19 cellular contexts compared by ENCODE assay signal in the genomic region with DNA sequence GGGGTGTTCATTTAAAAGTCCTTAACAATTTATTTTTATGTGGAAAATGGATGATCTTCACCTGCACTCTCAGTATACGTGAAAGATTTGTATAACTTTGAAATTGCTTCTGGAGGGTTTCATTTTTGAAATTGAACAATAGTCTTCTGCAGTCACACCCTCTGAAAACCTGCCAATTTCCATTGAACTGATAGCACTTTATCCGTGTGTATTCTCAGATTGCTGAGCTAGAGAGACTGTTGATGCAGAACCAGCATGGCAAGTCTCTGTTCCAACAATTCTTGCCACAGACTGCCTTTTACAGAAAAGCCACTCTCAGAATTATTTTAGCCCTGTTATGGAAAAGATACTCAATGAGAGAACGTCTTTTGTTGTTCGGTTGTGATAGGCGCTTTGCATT. TPM values are rescaled to one million over a fixed set of nuclear protein-coding genes. Genes with fewer than 3 reads are reported as not detected.
DNase-seq lines count a peak whose midpoint lies in the region; ATAC-seq, FAIRE-seq and TF ChIP-seq lines count a peak whose summit lies in the region.
"Had no signal": no experiment of that assay in that cellular context is flagged by ENCODE, and none has a peak within 500 bp of the region (broad histone marks: within the 10 kb centered on the region; RNA-seq: fewer than 3 reads in every experiment).

No MANE protein-coding gene starts in this region.

- H4K5ac ChIP-seq in mesendoderm (ENCODE audit: low read length): no peak overlapping the region

- no peaks in the 10 kb centered on the region for H3K79me2 ChIP-seq in mesendoderm (ENCODE audit: control insufficient read depth, insufficient read depth, low read length)

- no peak overlapping the region for H3K18ac ChIP-seq in mesendoderm (ENCODE audit: low read length)

- DNase-seq in cardiac muscle cell (ENCODE audit: low read depth in 1 of 2, low spot score in 1 of 2) (no peak), cardiac septum (ENCODE audit: low spot score) (no peak), mesendoderm (no peak), RCC 7860 (ENCODE audit: low spot score) (no peak)
- no peak for DNase-seq in activated CD4-positive, CD25-positive, alpha-beta regulatory T cell treated with anti-CD3 and anti-CD28 coated beads, Interleukin-2, amount 50 U/mL, for 72 hours
- DNase-seq: MM.1S; NCI-H1417 treated with DMSO at 0.1 percent for 48 hours; NCI-H1930; NCI-H524 treated with DMSO at 0.1 percent for 48 hours; NK-92 treated with Interleukin-12 subunit alpha and Interleukin-12 subunit beta, amount 100 ng/mL, for 24 hours; SHP77 treated with DMSO at 0.1 percent for 48 hours had no signal

- H2BK15ac ChIP-seq in mesendoderm (replicated peaks; ENCODE audit: low read depth): peak overlapping the region; percentile 36

- H3K79me1 ChIP-seq in mesendoderm (ENCODE audit: low read length): no peaks in the 10 kb centered on the region

- no CpG with 5 or more reads among the region's 5 CpGs for WGBS in mesendoderm (ENCODE audit: extremely low coverage, insufficient coverage, low lambda C conversion rate)

- no peak overlapping the region for H4K8ac ChIP-seq in mesendoderm (ENCODE audit: low read depth, low read length)

- H3K4me3 ChIP-seq in cardiac muscle cell: no peak overlapping the region
- H3K4me3 ChIP-seq in mesendoderm (ENCODE audit: low read length): no peak overlapping the region
- H3K4me3 ChIP-seq: A549; BLaER1 treated with 17β-estradiol and CSF1 and Interleukin-3, amounts not matched to agents 10 nM and 100 nM had no signal

- H3K27me3 ChIP-seq in cardiac muscle cell (no peaks in the 10 kb centered on the region), mesendoderm (ENCODE audit: insufficient read depth, low read length, poor library complexity) (no peaks in the 10 kb centered on the region)
- H3K27me3 ChIP-seq: BLaER1 treated with 17β-estradiol and CSF1 and Interleukin-3, amounts not matched to agents 10 nM and 100 nM had no signal

- no peak for FAIRE-seq in RCC 7860 (lab: Jason Lieb, UNC)
- FAIRE-seq: A549, GM12892 had no signal

- H3K4me1 ChIP-seq in cardiac muscle cell (ENCODE audit: low read depth) (no peaks in the 10 kb centered on the region), mesendoderm (ENCODE audit: control insufficient read depth, low read depth, low read length) (no peaks in the 10 kb centered on the region)
- H3K4me1 ChIP-seq: BLaER1 treated with 17β-estradiol and CSF1 and Interleukin-3, amounts not matched to agents 10 nM and 100 nM had no signal

- H2AK5ac ChIP-seq in mesendoderm (ENCODE audit: low read length): no peak overlapping the region

- H3K36me3 ChIP-seq in cardiac muscle cell: no peaks in the 10 kb centered on the region
- H3K36me3 ChIP-seq in mesendoderm (ENCODE audit: control insufficient read depth, insufficient read depth, low read length): no peaks in the 10 kb centered on the region
- H3K36me3 ChIP-seq: BLaER1 treated with 17β-estradiol and CSF1 and Interleukin-3, amounts not matched to agents 10 nM and 100 nM had no signal

- H2BK5ac ChIP-seq in mesendoderm (ENCODE audit: low read length): no peak overlapping the region

- H3K9ac ChIP-seq in mesendoderm (ENCODE audit: low read length): no peak overlapping the region
- H3K9ac ChIP-seq: BLaER1 treated with 17β-estradiol and CSF1 and Interleukin-3, amounts not matched to agents 10 nM and 100 nM had no signal

- H3K4me2 ChIP-seq in mesendoderm (ENCODE audit: low read length): no peak overlapping the region
- H3K4me2 ChIP-seq: A549; BLaER1 treated with 17β-estradiol and CSF1 and Interleukin-3, amounts not matched to agents 10 nM and 100 nM had no signal

- TF ChIP-seq CTCF in cardiac muscle cell (IDR thresholded peaks at IDR 0.05; ENCODE audit: low read depth, low read length): no peak
- TF ChIP-seq CTCF in VCaP (conservative IDR thresholded peaks at IDR 0.05): no peak

- intact Hi-C loops in cardiac septum (cut with DNase I): no loop called here

- no peak overlapping the region for H3K56ac ChIP-seq in mesendoderm (ENCODE audit: low read length)

- no peak overlapping the region for H3K23ac ChIP-seq in mesendoderm (ENCODE audit: low read length)

- H2BK120ac ChIP-seq in mesendoderm (ENCODE audit: low read depth, low read length): no peak overlapping the region

- H3K9me3 ChIP-seq in cardiac muscle cell (ENCODE audit: low read depth): no peaks in the 10 kb centered on the region
- H3K9me3 ChIP-seq: BLaER1 treated with 17β-estradiol and CSF1 and Interleukin-3, amounts not matched to agents 10 nM and 100 nM had no signal

- H3K27ac ChIP-seq in cardiac muscle cell (peak overlapping the region; percentile 69), VCaP (peak overlapping the region; percentile 69), mesendoderm (ENCODE audit: low read depth, low read length) (no peak overlapping the region)
- H3K27ac ChIP-seq: A549; BLaER1 treated with 17β-estradiol and CSF1 and Interleukin-3, amounts not matched to agents 10 nM and 100 nM had no signal

- no peak for ATAC-seq in GM18861 (IDR thresholded peaks at IDR 0.05; ENCODE audit: unreplicated experiment)
- no peak for ATAC-seq in HG02571 (IDR thresholded peaks at IDR 0.05; ENCODE audit: unreplicated experiment)
- ATAC-seq: A549, SK-N-SH treated with all-trans-retinoic acid at 6 μM for 48 hours had no signal

- H3K4ac ChIP-seq in mesendoderm (ENCODE audit: low read depth, low read length): no peak overlapping the region

RNA-seq across cellular contexts. Expression of a gene that starts 6.6 kb away (rescaled TPM):
- total RNA-seq in cardiac muscle cell (32.7 and 41.2 TPM in 2 replicates), cardiac septum (5.1 TPM)
- polyA plus RNA-seq in cardiac muscle cell: 28.3 and 41.4 TPM in 2 replicates
- polyA plus RNA-seq in mesendoderm (2013, experiment 1 of 2): 69.6 TPM
- 72.0 TPM for polyA plus RNA-seq in mesendoderm (2013, experiment 2 of 2)
- total RNA-seq: OCI-LY7 had no signal
